In the genomic region with DNA sequence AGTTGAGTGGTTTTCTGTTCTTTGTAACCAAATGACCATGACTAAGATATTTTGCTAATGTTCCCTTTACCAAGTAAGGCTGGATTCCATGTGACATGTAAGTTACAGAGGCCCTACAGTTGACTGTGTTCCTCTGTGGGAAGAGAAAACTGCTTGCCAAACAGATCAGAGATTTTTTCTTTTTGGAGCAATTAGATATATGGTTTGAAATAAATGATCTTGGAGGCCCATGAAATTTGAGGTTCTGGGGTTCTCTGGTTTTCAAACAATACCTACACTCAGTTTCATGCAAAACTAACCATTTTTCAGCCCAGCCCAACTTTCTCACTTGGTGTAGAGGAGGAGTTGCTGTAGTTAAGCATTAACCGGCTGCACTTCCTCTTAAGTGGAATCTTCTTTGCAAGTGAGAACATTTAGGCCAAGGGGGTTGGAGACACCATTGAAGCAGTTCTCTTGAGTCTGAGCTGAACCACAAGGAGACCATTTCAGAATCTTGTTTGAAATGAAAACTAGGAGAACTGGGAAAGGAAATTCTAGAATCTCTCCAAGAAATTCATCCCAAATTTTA, we compare ENCODE assay signal across 8 cellular contexts. TPM values are rescaled to one million over a fixed set of nuclear protein-coding genes. Genes with fewer than 3 reads are reported as not detected.
DNase-seq lines count a peak whose midpoint lies in the region; ATAC-seq and TF ChIP-seq lines count a peak whose summit lies in the region.

No MANE protein-coding gene starts in this region.

- no peaks in the 10 kb centered on the region for H3K9me3 Mint-ChIP-seq in endothelial cell (ENCODE audit: unreplicated experiment)

- peaks cover 23% of the 10 kb centered on the region for H3K4me1 Mint-ChIP-seq in endothelial cell (ENCODE audit: unreplicated experiment)

- no peaks in the 10 kb centered on the region for H3K36me3 Mint-ChIP-seq in endothelial cell (ENCODE audit: low read depth, unreplicated experiment)

- TF ChIP-seq CTCF in endothelial cell (IDR thresholded peaks at IDR 0.05; ENCODE audit: unreplicated experiment), result no peak

- no peak overlapping the region for H3K4me3 Mint-ChIP-seq in endothelial cell (ENCODE audit: unreplicated experiment)

- DNase-seq in OCI-M1 (lab: John Stamatoyannopoulos, UW) (peak; percentile 12), pons (ENCODE audit: low spot score) (peak; percentile 31), NCI-H82 (lab: John Stamatoyannopoulos, UW) (no peak), endothelial cell (ENCODE audit: low spot score) (no peak), caudate nucleus (lab: John Stamatoyannopoulos, UW) (no peak), NCI-H1417 (lab: John Stamatoyannopoulos, UW) (no peak)

- ATAC-seq in GM18873 (IDR thresholded peaks at IDR 0.05; ENCODE audit: low FRiP score, unreplicated experiment) (peak; percentile 96), HG02798 (IDR thresholded peaks at IDR 0.05; ENCODE audit: poor library complexity, unreplicated experiment) (peak; percentile 95)

- H3K27ac Mint-ChIP-seq in endothelial cell (ENCODE audit: unreplicated experiment), result no peak overlapping the region

- H3K27me3 Mint-ChIP-seq in endothelial cell (ENCODE audit: unreplicated experiment), result no peaks in the 10 kb centered on the region

- H3K27ac ChIP-seq in caudate nucleus (ENCODE audit: low read depth, low read length), result no peak overlapping the region

RNA-seq across cellular contexts. Expression of gene INSIG2, which starts 34.6 kb away (rescaled TPM):
- 21.2 TPM for total RNA-seq in endothelial cell (ENCODE audit: unreplicated experiment)

Comparison
In these comparisons a context has a peak if more than half of its experiments do, and no peak if none do; other contexts are left out.
1. DNase-seq: peak in OCI-M1 (single experiment) and pons (single experiment); none in NCI-H82 (single experiment), endothelial cell (single experiment), caudate nucleus (0 of 61) and NCI-H1417 (0 of 3).